In genomic region chr7:101543846-101544245, GRCh38 we compare ENCODE assay signal across 6 cellular contexts.
"Had no signal": no experiment of that assay in that cellular context is flagged by ENCODE, and none has a peak within 500 bp of the region (broad histone marks: within the 10 kb centered on the region; RNA-seq: fewer than 3 reads in every experiment).

No MANE protein-coding gene starts in this region.

- H3K27ac ChIP-seq: GM23248, HL-60 had no signal

- ATAC-seq: HepG2 had no signal

- H3K4me3 ChIP-seq: GM23248 had no signal

- DNase-seq: GM23248, GOT3, H9, HCEC 1CT had no signal
